ENCODE assay signal across 9 cellular contexts in the genomic region with DNA sequence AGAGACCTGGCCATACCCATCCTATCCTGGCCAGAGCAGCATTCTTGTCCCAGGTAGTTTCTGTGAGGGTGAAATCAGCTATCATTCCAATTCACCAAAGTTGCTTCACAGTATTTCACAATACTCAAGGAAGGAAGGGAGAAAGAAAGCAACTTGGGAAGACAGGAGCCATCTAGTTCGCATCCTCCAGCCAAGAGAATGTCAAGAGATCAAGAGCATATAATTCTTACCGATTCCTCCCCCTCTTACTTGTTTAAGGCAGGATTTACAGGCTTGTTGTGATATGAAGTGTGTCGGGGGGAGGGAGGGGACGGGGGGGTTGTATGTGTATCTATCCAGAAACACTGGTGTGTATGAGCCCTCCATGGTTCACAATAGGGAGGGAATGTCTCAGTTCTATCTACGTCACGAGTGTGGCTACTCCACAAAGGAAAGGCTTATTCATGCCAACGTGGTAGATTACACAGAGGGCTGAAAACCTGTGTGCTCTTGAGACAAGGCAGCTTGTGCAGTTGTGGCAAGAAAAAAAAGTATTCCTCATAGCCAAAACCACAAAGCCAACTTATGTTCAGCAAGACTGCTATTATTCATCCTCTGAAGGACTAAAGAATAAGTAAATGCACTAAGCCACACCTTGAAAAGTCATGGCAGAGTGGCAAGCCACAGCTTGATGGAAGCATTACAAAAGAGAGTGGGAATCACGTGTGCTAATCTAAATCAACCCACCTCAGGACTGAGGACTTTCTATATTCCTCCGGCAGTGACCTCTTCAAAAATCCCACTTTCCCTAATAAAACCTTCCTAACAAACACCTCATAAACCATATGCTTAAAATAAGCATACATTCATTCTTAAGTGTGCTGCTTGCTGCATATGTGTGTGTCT.
DNase-seq lines count a peak whose midpoint lies in the region; ATAC-seq and TF ChIP-seq lines count a peak whose summit lies in the region.
"Had no signal": no experiment of that assay in that cellular context is flagged by ENCODE, and none has a peak within 500 bp of the region (broad histone marks: within the 10 kb centered on the region; RNA-seq: fewer than 3 reads in every experiment).

No MANE protein-coding gene starts in this region.

- DNase-seq in ELR (ENCODE audit: low read depth) = peak; percentile 97
- peak; percentile 48 for DNase-seq in NCI-H69 (lab: John Stamatoyannopoulos, UW)
- DNase-seq in retinal pigment epithelial cell (ENCODE audit: low read depth) = peak; percentile 99
- DNase-seq in NCI-H146 treated with DMSO at 0.1 percent for 48 hours (lab: John Stamatoyannopoulos, UW; ENCODE audit: unreplicated experiment) = no peak
- DNase-seq: left cardiac atrium had no signal

- no peak overlapping the region for H3K4me3 ChIP-seq in retinal pigment epithelial cell (ENCODE audit: low read length)

- no peak for TF ChIP-seq CTCF in retinal pigment epithelial cell (conservative IDR thresholded peaks at IDR 0.05; ENCODE audit: low read depth, low read length)

- H3K4me1 Mint-ChIP-seq in dendritic cell treated with granulocyte-macrophage colony-stimulating factor and Interleukin-4, amounts not matched to agents 40 ng/mL and 50 ng/mL, for 4 days (ENCODE audit: low read depth) = peaks cover 76% of the 10 kb centered on the region

- H3K4me3 Mint-ChIP-seq in dendritic cell treated with granulocyte-macrophage colony-stimulating factor and Interleukin-4, amounts not matched to agents 40 ng/mL and 50 ng/mL, for 4 days = no peak overlapping the region

- H3K9me3 Mint-ChIP-seq in dendritic cell treated with granulocyte-macrophage colony-stimulating factor and Interleukin-4, amounts not matched to agents 40 ng/mL and 50 ng/mL, for 4 days = no peaks in the 10 kb centered on the region

- intact Hi-C loops in dendritic cell treated with granulocyte-macrophage colony-stimulating factor and Interleukin-4, amounts not matched to agents 40 ng/mL and 50 ng/mL, for 4 days (cut with micrococcal nuclease) = no loop called here

- H3K27me3 Mint-ChIP-seq in dendritic cell treated with granulocyte-macrophage colony-stimulating factor and Interleukin-4, amounts not matched to agents 40 ng/mL and 50 ng/mL, for 4 days = no peaks in the 10 kb centered on the region

- H3K36me3 Mint-ChIP-seq in dendritic cell treated with granulocyte-macrophage colony-stimulating factor and Interleukin-4, amounts not matched to agents 40 ng/mL and 50 ng/mL, for 4 days (ENCODE audit: low read depth) = peaks cover 78% of the 10 kb centered on the region

- peak overlapping the region; percentile 50 for H3K27ac Mint-ChIP-seq in dendritic cell treated with granulocyte-macrophage colony-stimulating factor and Interleukin-4, amounts not matched to agents 40 ng/mL and 50 ng/mL, for 4 days

- ATAC-seq in HG03565 (IDR thresholded peaks at IDR 0.05; ENCODE audit: unreplicated experiment) (no peak), HG03520 (IDR thresholded peaks at IDR 0.05; ENCODE audit: unreplicated experiment) (no peak), GM19035 (IDR thresholded peaks at IDR 0.05; ENCODE audit: unreplicated experiment) (no peak)
